In the genomic region with DNA sequence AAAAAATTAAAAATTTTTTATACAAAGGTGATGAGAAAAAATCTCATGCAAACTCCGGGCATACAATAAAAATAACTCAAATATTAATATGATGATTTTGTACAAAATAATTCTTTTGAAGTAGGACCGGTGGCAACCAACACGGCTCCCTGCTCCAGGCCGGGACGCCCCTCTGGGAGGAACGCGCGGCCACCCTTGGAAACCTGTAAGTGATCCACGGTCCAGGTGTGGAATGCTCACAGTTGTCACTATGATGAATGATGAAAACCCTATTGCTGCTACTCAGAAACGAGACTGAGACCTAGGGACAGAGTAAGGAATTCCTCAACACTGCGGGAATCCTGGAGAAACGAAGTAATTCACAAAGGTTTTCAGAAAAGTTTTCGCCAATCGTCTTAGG, we compare ENCODE assay signal across 1 cellular context.
TF ChIP-seq lines count a peak whose summit lies in the region.

No MANE protein-coding gene starts in this region.

TF ChIP-seq in H1, 55 proteins besides CTCF, POLR2A, EP300 and RAD21:
- no peak for TF ChIP-seq POU5F1 (IDR thresholded peaks at IDR 0.05; ENCODE audit: low read depth, low read length)
